In genomic region chr7:4683043-4683883, GRCh38 we compare ENCODE assay signal across 8 cellular contexts. TPM values are rescaled to one million over a fixed set of nuclear protein-coding genes. Genes with fewer than 3 reads are reported as not detected.
DNase-seq lines count a peak whose midpoint lies in the region; ATAC-seq and TF ChIP-seq lines count a peak whose summit lies in the region.

No MANE protein-coding gene starts in this region.

- TF ChIP-seq CTCF in BJ (IDR thresholded peaks at IDR 0.05; ENCODE audit: insufficient read depth, low read depth, low read length) = no peak
- TF ChIP-seq CTCF in LNCaP clone FGC (IDR thresholded peaks at IDR 0.05; ENCODE audit: control insufficient read depth, extremely low read depth, insufficient read depth) = no peak

- CTCF ChIA-PET in BJ (lab: Yijun Ruan, JAX) = interaction anchor here (0.6 to 1.8 kb wide), 5 partner anchors 41 to 72 kb away, joined by 3 to 10 read pairs (median 4); no protein-coding TSS in a partner anchor
- CTCF ChIA-PET in activated naive CD4-positive, alpha-beta T cell treated with anti-CD3 and anti-CD28 coated beads, Interleukin-2, amount 10 ng/mL, durations not matched to agents 7 days and 5 days (lab: Charles Lee) = interaction anchor here (0.5 to 1.7 kb wide), 7 partner anchors 9 to 70 kb away, joined by 3 to 5 read pairs (median 3); no protein-coding TSS in a partner anchor

- peaks cover 16% of the 10 kb centered on the region for H3K4me1 ChIP-seq in skeletal muscle satellite cell (ENCODE audit: control insufficient read depth, insufficient read depth, low read length)

- H3K9me3 Mint-ChIP-seq in activated naive CD4-positive, alpha-beta T cell treated with anti-CD3 and anti-CD28 coated beads, Interleukin-2, amount 10 ng/mL, durations not matched to agents 7 days and 5 days = no peaks in the 10 kb centered on the region

- ATAC-seq in left cardiac atrium (peak; percentile 24 to 59), HG03354 (IDR thresholded peaks at IDR 0.05; ENCODE audit: poor library complexity, severe bottlenecking, unreplicated experiment) (no peak), HG02588 (IDR thresholded peaks at IDR 0.05; ENCODE audit: unreplicated experiment) (no peak)

- DNase-seq in BJ (ENCODE audit: low read depth) = no peak
- DNase-seq in LNCaP clone FGC (ENCODE audit: low read depth) = no peak
- DNase-seq in activated naive CD4-positive, alpha-beta T cell treated with anti-CD3 and anti-CD28 coated beads, Interleukin-2, amount 10 ng/mL, durations not matched to agents 7 days and 5 days = peak; percentile 46
- peak; percentile 45 for DNase-seq in left cardiac atrium
- DNase-seq in midbrain (lab: John Stamatoyannopoulos, UW) = no peak

- H3K4me1 Mint-ChIP-seq in activated naive CD4-positive, alpha-beta T cell treated with anti-CD3 and anti-CD28 coated beads, Interleukin-2, amount 10 ng/mL, durations not matched to agents 7 days and 5 days = peaks cover 40% of the 10 kb centered on the region

- H3K27me3 ChIP-seq in BJ (ENCODE audit: control insufficient read depth, insufficient read depth, low read length) (no peaks in the 10 kb centered on the region), skeletal muscle satellite cell (ENCODE audit: control insufficient read depth, insufficient read depth, low read length) (no peaks in the 10 kb centered on the region)

- POLR2A ChIA-PET in BJ (lab: Charles Lee) = interaction anchor here (1.1 kb wide), 1 partner anchor 42 kb away, joined by 3 read pairs; no protein-coding TSS in a partner anchor

- no peaks in the 10 kb centered on the region for H3K9me3 ChIP-seq in skeletal muscle satellite cell (replicated peaks; ENCODE audit: low read length)

- H3K4me2 ChIP-seq in skeletal muscle satellite cell (ENCODE audit: low read length) = peak overlapping the region; percentile 92

- peak overlapping the region; percentile 98 for H3K27ac Mint-ChIP-seq in activated naive CD4-positive, alpha-beta T cell treated with anti-CD3 and anti-CD28 coated beads, Interleukin-2, amount 10 ng/mL, durations not matched to agents 7 days and 5 days

- peak overlapping the region; percentile 97 for H3K9ac ChIP-seq in skeletal muscle satellite cell (ENCODE audit: low read depth, low read length)

- peak overlapping the region; percentile 94 for H3K4me3 Mint-ChIP-seq in activated naive CD4-positive, alpha-beta T cell treated with anti-CD3 and anti-CD28 coated beads, Interleukin-2, amount 10 ng/mL, durations not matched to agents 7 days and 5 days

- peaks cover 24% of the 10 kb centered on the region for H3K36me3 Mint-ChIP-seq in activated naive CD4-positive, alpha-beta T cell treated with anti-CD3 and anti-CD28 coated beads, Interleukin-2, amount 10 ng/mL, durations not matched to agents 7 days and 5 days

- H3K36me3 ChIP-seq in BJ (ENCODE audit: control insufficient read depth, insufficient read depth, low read length) (0 out of 2 replicates have a peak, but pooled peaks cover 1% of the 10 kb centered on the region), skeletal muscle satellite cell (ENCODE audit: insufficient read depth, low read length) (peaks cover 2% of the 10 kb centered on the region)

- no peaks in the 10 kb centered on the region for H3K27me3 Mint-ChIP-seq in activated naive CD4-positive, alpha-beta T cell treated with anti-CD3 and anti-CD28 coated beads, Interleukin-2, amount 10 ng/mL, durations not matched to agents 7 days and 5 days

- intact Hi-C loops in left cardiac atrium (cut with DNase I) = loop anchor here (5.0 kb wide), 3 partner anchors 36 to 69 kb away; no protein-coding TSS in a partner anchor

- peak overlapping the region; percentile 92 for H3K4me3 ChIP-seq in BJ (ENCODE audit: low read depth, low read length)
- H3K4me3 ChIP-seq in LNCaP clone FGC (ENCODE audit: low read depth, low read length) = peak overlapping the region; percentile 93
- peak overlapping the region; percentile 89 for H3K4me3 ChIP-seq in skeletal muscle satellite cell (ENCODE audit: low read length)

RNA-seq across cellular contexts. Expression of gene FOXK1, which starts 1.2 kb away (rescaled TPM):
- 2.6 and 3.3 TPM in 2 replicates for polyA plus RNA-seq in BJ (2011; rRNA removed)
- 8.2 and 11.5 TPM in 2 replicates for polyA minus RNA-seq in BJ (2011; rRNA and poly(A)+ RNA removed)
- 10 to 100 TPM; 17.5 to 22.1 TPM for total RNA-seq in left cardiac atrium
- total RNA-seq in skeletal muscle satellite cell (2012; rRNA removed) = 25.6 and 34.2 TPM in 2 replicates

Comparison
In these comparisons a context has a peak if more than half of its experiments do, and no peak if none do; other contexts are left out.
1. DNase-seq: peak in activated naive CD4-positive, alpha-beta T cell treated with anti-CD3 and anti-CD28 coated beads, Interleukin-2, amount 10 ng/mL, durations not matched to agents 7 days and 5 days (single experiment) and left cardiac atrium (single experiment); none in BJ (single experiment), LNCaP clone FGC (single experiment) and midbrain (single experiment).
2. ATAC-seq: peak in left cardiac atrium (2 of 2); none in HG03354 (single experiment) and HG02588 (single experiment).
3. Peak in every context shown above with its lines, with median percentiles within 50 percentile points of each other: H3K4me3 ChIP-seq.